26 cellular contexts compared by ENCODE assay signal in genomic region chr11:35862666-35863065, GRCh38.
"Had no signal": no experiment of that assay in that cellular context is flagged by ENCODE, and none has a peak within 500 bp of the region (broad histone marks: within the 10 kb centered on the region; RNA-seq: fewer than 3 reads in every experiment).

No MANE protein-coding gene starts in this region.

- H3K4me3 ChIP-seq: colonic mucosa, esophagus squamous epithelium, gastrocnemius medialis, heart right ventricle, lower lobe of right lung had no signal

- H3K27ac Mint-ChIP-seq: dendritic cell treated with granulocyte-macrophage colony-stimulating factor and Interleukin-4, amounts not matched to agents 40 ng/mL and 50 ng/mL, for 4 days; effector memory CD8-positive, alpha-beta T cell; endodermal cell had no signal

- H3K4me3 Mint-ChIP-seq: dendritic cell treated with granulocyte-macrophage colony-stimulating factor and Interleukin-4, amounts not matched to agents 40 ng/mL and 50 ng/mL, for 4 days; effector memory CD8-positive, alpha-beta T cell; endodermal cell had no signal

- FAIRE-seq: endometrium, islet of Langerhans, kidney had no signal

- H3K27me3 ChIP-seq: colonic mucosa, esophagus squamous epithelium, gastrocnemius medialis, heart right ventricle had no signal

- H3K36me3 ChIP-seq: colonic mucosa, esophagus squamous epithelium, gastrocnemius medialis, heart right ventricle, lower lobe of right lung had no signal

- H3K27ac ChIP-seq: colonic mucosa, epithelial cell of prostate, esophagus squamous epithelium, gastrocnemius medialis, heart right ventricle, lower lobe of right lung had no signal

- DNase-seq: cerebellar nuclear complex; colonic mucosa; cortex of kidney; effector CD8-positive, alpha-beta T cell; effector memory CD8-positive, alpha-beta T cell; endodermal cell; erythroblast; esophagus squamous epithelium; foreskin fibroblast; foreskin melanocyte; gastrocnemius medialis; glutamatergic neuron; head of caudate nucleus; heart right ventricle; hippocampal formation; kidney; kidney glomerular epithelial cell; left colon; left ventricle myocardium superior; lower lobe of right lung; mesenchymal stem cell; midbrain had no signal

- H3K4me1 ChIP-seq: colonic mucosa, esophagus squamous epithelium, gastrocnemius medialis, heart right ventricle, lower lobe of right lung had no signal

- H3K9me3 ChIP-seq: colonic mucosa, esophagus squamous epithelium, lower lobe of right lung had no signal

- H3K4me1 Mint-ChIP-seq: endodermal cell had no signal
